28 cellular contexts compared by ENCODE assay signal in genomic region chr1:30627206-30627605, GRCh38.
"Had no signal": no experiment of that assay in that cellular context is flagged by ENCODE, and none has a peak within 500 bp of the region (broad histone marks: within the 10 kb centered on the region; RNA-seq: fewer than 3 reads in every experiment).

No MANE protein-coding gene starts in this region.

- H3K4me1 ChIP-seq: neural progenitor cell, parathyroid adenoma, psoas muscle, right lobe of liver, spleen, suprapubic skin, testis, tibial artery, transverse colon, upper lobe of right lung, vagina had no signal

- H3K79me2 ChIP-seq: parathyroid adenoma had no signal

- H3K27ac ChIP-seq: neural progenitor cell, ovary, parathyroid adenoma, psoas muscle, right lobe of liver, skin epidermis, spleen, suprapubic skin, testis, tibial artery, transverse colon, upper lobe of right lung, vagina had no signal

- H3K27me3 ChIP-seq: neural progenitor cell, ovary, right lobe of liver, suprapubic skin, testis, vagina had no signal

- H3K4me2 ChIP-seq: neural progenitor cell, smooth muscle cell had no signal

- H2AFZ ChIP-seq: neural progenitor cell, parathyroid adenoma had no signal

- H3K4me3 ChIP-seq: neural progenitor cell, ovary, psoas muscle, right lobe of liver, skin epidermis, smooth muscle cell, spleen, suprapubic skin, testis, tibial artery, transverse colon, upper lobe of right lung, vagina had no signal

- H3K9me3 ChIP-seq: testis, upper lobe of right lung, vagina had no signal

- H3K9ac ChIP-seq: neural progenitor cell, parathyroid adenoma had no signal

- DNase-seq: naive thymus-derived CD4-positive, alpha-beta T cell; natural killer cell; occipital lobe; ovary; psoas muscle; right cardiac atrium; right lobe of liver; spleen; stimulated activated CD4-positive, alpha-beta T cell treated with anti-CD3 and anti-CD28 coated beads, Interleukin-12 subunit alpha, Interleukin-12 subunit beta, amount 100 ng/mL, for 4 hours; stimulated activated CD4-positive, alpha-beta T cell treated with anti-CD3 and anti-CD28 coated beads, Interleukin-1b, Interleukin-23, amount 100 ng/mL, for 48 hours; stimulated activated CD4-positive, alpha-beta T cell treated with anti-CD3 and anti-CD28 coated beads, Interleukin-4, amount 100 ng/mL, for 1 hour; stimulated activated CD4-positive, alpha-beta T cell treated with anti-CD3 and anti-CD28 coated beads, Interleukin-4, amount 100 ng/mL, for 4 hours; stimulated activated CD8-positive, alpha-beta memory T cell treated with anti-CD3 and anti-CD28 coated beads, Interleukin-4, amount 100 ng/mL, for 48 hours; stimulated activated naive CD4-positive, alpha-beta T cell; stimulated activated naive CD8-positive, alpha-beta T cell treated with anti-CD3 and anti-CD28 coated beads, Interleukin-15, amount 100 ng/mL, for 72 hours; stimulated activated naive CD8-positive, alpha-beta T cell treated with anti-CD3 and anti-CD28 coated beads, Interleukin-15, Interleukin-2, amounts not matched to agents 100 U/mL and 50 U/mL, for 24 hours; substantia nigra; testis; tibial artery; transverse colon had no signal

- ATAC-seq: naive thymus-derived CD4-positive, alpha-beta T cell; natural killer cell; psoas muscle; right cardiac atrium; right lobe of liver; stimulated activated memory B cell treated with anti-CD40 and anti-IgM and Interleukin-4, amounts not matched to agents 10 μg/mL and 1 μg/mL and 100 μg/mL, for 72 hours; stimulated activated naive CD8-positive, alpha-beta T cell treated with anti-CD3 and anti-CD28 coated beads, Interleukin-15, amount 100 ng/mL, for 72 hours; stimulated activated naive CD8-positive, alpha-beta T cell treated with anti-CD3 and anti-CD28 coated beads, Interleukin-15, Interleukin-2, amounts not matched to agents 100 U/mL and 50 U/mL, for 24 hours; upper lobe of right lung had no signal

- H3K36me3 ChIP-seq: neural progenitor cell, ovary, right lobe of liver, spleen, suprapubic skin, tibial artery, transverse colon, upper lobe of right lung, vagina had no signal
